17 cellular contexts compared by ENCODE assay signal in the genomic region with DNA sequence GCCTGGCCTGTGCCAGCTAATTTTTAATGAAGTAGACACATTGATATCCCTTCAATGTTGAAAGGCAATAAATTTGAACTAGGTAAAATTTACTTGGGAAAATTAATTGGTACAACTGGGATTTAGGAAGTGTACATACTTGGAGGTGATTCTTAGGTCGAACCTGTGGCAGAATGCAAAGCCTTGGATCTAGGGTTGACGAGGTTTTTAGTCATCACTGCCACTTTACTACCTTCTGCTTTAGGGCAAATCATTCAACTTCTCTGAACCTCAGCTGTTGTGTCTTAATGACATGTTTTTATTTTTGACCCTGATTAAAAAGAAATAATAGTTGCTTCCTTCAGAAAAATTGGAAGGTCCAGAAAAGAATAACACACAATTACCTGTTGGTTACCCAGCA. TPM values are rescaled to one million over a fixed set of nuclear protein-coding genes. Genes with fewer than 3 reads are reported as not detected.
DNase-seq lines count a peak whose midpoint lies in the region; ATAC-seq and TF ChIP-seq lines count a peak whose summit lies in the region.
"Had no signal": no experiment of that assay in that cellular context is flagged by ENCODE, and none has a peak within 500 bp of the region (broad histone marks: within the 10 kb centered on the region; RNA-seq: fewer than 3 reads in every experiment).

No MANE protein-coding gene starts in this region.

- no peak for TF ChIP-seq RAD21 in IMR-90 (IDR thresholded peaks at IDR 0.05; ENCODE audit: low read length)

- no peak overlapping the region for H3K18ac ChIP-seq in IMR-90 (ENCODE audit: low read depth, low read length)

- H3K27me3 Mint-ChIP-seq in CD14-positive monocyte (ENCODE audit: low read depth in 3 of 3) (no peaks in the 10 kb centered on the region), nephron progenitor cell (ENCODE audit: low read depth, poor library complexity) (peaks cover 14% of the 10 kb centered on the region)
- no peaks in the 10 kb centered on the region for H3K27me3 Mint-ChIP-seq in activated T-helper 17 cell treated with anti-CD3 and anti-CD28 coated beads, Interleukin-2, amount 50 U/mL, for 72 hours
- H3K27me3 Mint-ChIP-seq: activated CD8-positive, alpha-beta T cell treated with anti-CD3 and anti-CD28 coated beads for 36 hours had no signal

- H4K8ac ChIP-seq in IMR-90 (ENCODE audit: low read depth in 2 of 2, low read length in 2 of 2): no peak overlapping the region

- H3K56ac ChIP-seq in IMR-90 (ENCODE audit: extremely low read depth, insufficient read depth, low read length): no peak overlapping the region

- peaks cover 2% of the 10 kb centered on the region; the same call in 1 of the 2 replicates for H3K4me1 ChIP-seq in IMR-90 (ENCODE audit: control insufficient read depth, insufficient read depth, low read length)

- no peak overlapping the region for H2BK120ac ChIP-seq in IMR-90 (ENCODE audit: low read depth, low read length)

- no peak overlapping the region for H2BK20ac ChIP-seq in IMR-90 (ENCODE audit: low read depth, low read length)

- H2BK15ac ChIP-seq in IMR-90 (ENCODE audit: low read depth, low read length): no peak overlapping the region

- H2AK5ac ChIP-seq in IMR-90 (ENCODE audit: low read depth, low read length): no peak overlapping the region; the same call in 1 of the 2 replicates

- H3K27ac Mint-ChIP-seq in CD14-positive monocyte (peak overlapping the region in 4 of 7 donors; percentile 11 to 88 (median 71)), nephron progenitor cell (no peak overlapping the region)
- H3K27ac Mint-ChIP-seq in activated T-helper 17 cell treated with anti-CD3 and anti-CD28 coated beads, Interleukin-2, amount 50 U/mL, for 72 hours: no peak overlapping the region
- H3K27ac Mint-ChIP-seq: activated CD8-positive, alpha-beta T cell treated with anti-CD3 and anti-CD28 coated beads for 36 hours had no signal

- H3K9me1 ChIP-seq in IMR-90 (ENCODE audit: insufficient read depth, low read length): peaks cover 5% of the 10 kb centered on the region; the same call in 1 of the 2 replicates

- no peaks in the 10 kb centered on the region for H3K9me3 Mint-ChIP-seq in CD14-positive monocyte
- no peaks in the 10 kb centered on the region for H3K9me3 Mint-ChIP-seq in activated T-helper 17 cell treated with anti-CD3 and anti-CD28 coated beads, Interleukin-2, amount 50 U/mL, for 72 hours
- peaks cover 6% of the 10 kb centered on the region for H3K9me3 Mint-ChIP-seq in nephron progenitor cell
- H3K9me3 Mint-ChIP-seq: activated CD8-positive, alpha-beta T cell treated with anti-CD3 and anti-CD28 coated beads for 36 hours had no signal

- H3K36me3 ChIP-seq in IMR-90 (ENCODE audit: control insufficient read depth, insufficient read depth, low read length): no peaks in the 10 kb centered on the region; the same call in 1 of the 2 replicates
- H3K36me3 ChIP-seq: neutrophil, thyroid gland, WERI-Rb-1 had no signal

- POLR2A ChIA-PET in IMR-90 (lab: Charles Lee; ENCODE audit: unreplicated experiment): no interaction called here

- TF ChIP-seq POLR2A in IMR-90 (IDR thresholded peaks at IDR 0.05; ENCODE audit: low read depth, low read length): no peak

- intact Hi-C loops in CD14-positive monocyte (cut with micrococcal nuclease) (no loop called here), IMR-90 (cut with micrococcal nuclease) (no loop called here)

- no peaks in the 10 kb centered on the region for H3K9me3 ChIP-seq in IMR-90 (ENCODE audit: control insufficient read depth, insufficient read depth, low read length)
- H3K9me3 ChIP-seq: neutrophil, thyroid gland had no signal

- H3K4me3 Mint-ChIP-seq in CD14-positive monocyte (no peak overlapping the region), nephron progenitor cell (peak overlapping the region; percentile 40)
- H3K4me3 Mint-ChIP-seq in activated T-helper 17 cell treated with anti-CD3 and anti-CD28 coated beads, Interleukin-2, amount 50 U/mL, for 72 hours: peak overlapping the region; percentile 92

- no peak overlapping the region for H3K14ac ChIP-seq in IMR-90 (replicated peaks; ENCODE audit: low read depth, low read length)

- no peaks in the 10 kb centered on the region for H3K27me3 ChIP-seq in IMR-90 (ENCODE audit: control insufficient read depth, insufficient read depth, low read length)
- H3K27me3 ChIP-seq: neutrophil, thyroid gland had no signal

- H3K36me3 Mint-ChIP-seq in CD14-positive monocyte: no peaks in the 10 kb centered on the region
- peaks cover 12% of the 10 kb centered on the region for H3K36me3 Mint-ChIP-seq in activated T-helper 17 cell treated with anti-CD3 and anti-CD28 coated beads, Interleukin-2, amount 50 U/mL, for 72 hours (ENCODE audit: low read depth)
- peaks cover 14% of the 10 kb centered on the region for H3K36me3 Mint-ChIP-seq in nephron progenitor cell (ENCODE audit: low read depth)

- no peak overlapping the region for H2BK5ac ChIP-seq in IMR-90 (ENCODE audit: low read depth, low read length, poor library complexity, severe bottlenecking)

- H2AFZ ChIP-seq in IMR-90 (replicated peaks; ENCODE audit: low read length, poor library complexity): no peak overlapping the region

- CTCF ChIA-PET in IMR-90 (lab: Yijun Ruan, JAX): interaction anchor here (1.3 kb wide), 1 partner anchor 9 kb away, joined by 9 read pairs; no protein-coding TSS in a partner anchor

- DNase-seq in CD14-positive monocyte (ENCODE audit: low spot score) (no peak), IMR-90 (no peak), nephron progenitor cell (no peak), H4 (ENCODE audit: low spot score) (no peak)
- no peak for DNase-seq in activated CD4-positive, alpha-beta T cell treated with anti-CD3 and anti-CD28 coated beads for 1 hour
- DNase-seq: activated CD8-positive, alpha-beta T cell treated with anti-CD3 and anti-CD28 coated beads for 36 hours; DMS 273 treated with DMSO at 0.1 percent for 48 hours; NCI-H2081; NCI-H510A; stimulated activated CD4-positive, alpha-beta T cell treated with anti-CD3 and anti-CD28 coated beads, Interleukin-4, amount 100 ng/mL, for 1 hour; thyroid gland; WERI-Rb-1 had no signal

- H3K4me3 ChIP-seq in IMR-90 (ENCODE audit: insufficient read depth, low read depth, low read length): no peak overlapping the region
- H3K4me3 ChIP-seq: thyroid gland had no signal

- dilution Hi-C loops in IMR-90 (cut with HindIII; ENCODE audit: low sequenced_read_pairs, unreplicated experiment): no loop called here

- no peak overlapping the region for H3K4me2 ChIP-seq in IMR-90 (ENCODE audit: low read depth, low read length)

- ATAC-seq in IMR-90 (ENCODE audit: low read depth) (no peak), HG02763 (IDR thresholded peaks at IDR 0.05; ENCODE audit: unreplicated experiment) (no peak), GM21423 (IDR thresholded peaks at IDR 0.05; ENCODE audit: unreplicated experiment) (no peak)
- no peak for ATAC-seq in activated T-helper 17 cell treated with anti-CD3 and anti-CD28 coated beads, Interleukin-2, amount 50 U/mL, for 72 hours (replicated peaks)

- H3K27ac ChIP-seq in IMR-90 (ENCODE audit: insufficient read depth, low read length): no peak overlapping the region
- H3K27ac ChIP-seq: neutrophil, thyroid gland, WERI-Rb-1 had no signal

- H4K5ac ChIP-seq in IMR-90 (ENCODE audit: low read depth, low read length): no peak overlapping the region

- H3K23ac ChIP-seq in IMR-90 (ENCODE audit: low read depth, low read length): 0 out of 2 replicates have a peak overlapping the region, but pooled peaks have one; percentile 45

- no CpG with 5 or more reads among the region's 2 CpGs for WGBS in IMR-90 (ENCODE audit: extremely low coverage in 2 of 2, insufficient read length in 1 of 2), 2 experiments

- H4K20me1 ChIP-seq in IMR-90 (ENCODE audit: insufficient read depth, low read length): peaks cover 20% of the 10 kb centered on the region

- H4K91ac ChIP-seq in IMR-90 (ENCODE audit: insufficient read depth, low read depth, low read length): no peak overlapping the region

- peaks cover 12 to 46% of the 10 kb centered on the region in 2 experiments for H3K79me1 ChIP-seq in IMR-90 (ENCODE audit: low read depth in 1 of 2, low read length in 2 of 2)

- H3K4me1 Mint-ChIP-seq in CD14-positive monocyte (peaks cover 48% of the 10 kb centered on the region), nephron progenitor cell (peaks cover 26% of the 10 kb centered on the region)
- peaks cover 9% of the 10 kb centered on the region for H3K4me1 Mint-ChIP-seq in activated T-helper 17 cell treated with anti-CD3 and anti-CD28 coated beads, Interleukin-2, amount 50 U/mL, for 72 hours

- BruUV-seq in IMR-90 (replicated peaks; lab: Mats Ljungman, UMichigan): no TSS peak

- no peak overlapping the region for H3K4ac ChIP-seq in IMR-90 (ENCODE audit: low read depth, low read length)

- TF ChIP-seq CTCF in CD14-positive monocyte (IDR thresholded peaks at IDR 0.05) (no peak), IMR-90 (conservative IDR thresholded peaks at IDR 0.05; ENCODE audit: low read depth, low read length) (no peak), nephron progenitor cell (IDR thresholded peaks at IDR 0.05) (no peak)

- no peak overlapping the region for H2AK9ac ChIP-seq in IMR-90 (replicated peaks; ENCODE audit: low read depth, low read length, poor library complexity)

- in situ Hi-C loops in IMR-90 (cut with MboI; ENCODE audit: low sequenced_read_pairs): no loop called here

- no peak overlapping the region for H3K9ac ChIP-seq in IMR-90 (ENCODE audit: low read depth, low read length)

TF ChIP-seq in IMR-90, 13 proteins besides CTCF, POLR2A, EP300 and RAD21 (continues in another document):
- TF ChIP-seq SMC3 (IDR thresholded peaks at IDR 0.05; ENCODE audit: low read depth, low read length): no peak
- TF ChIP-seq BHLHE40 (IDR thresholded peaks at IDR 0.05; ENCODE audit: low read depth, low read length): no peak

RNA-seq across cellular contexts. Expression of gene APPL1, which starts 2.5 kb away (rescaled TPM):
- polyA plus RNA-seq in CD14-positive monocyte (10 to 100 TPM; 35.5 to 42.1 TPM), IMR-90 (2012; rRNA removed) (8.3 and 9.6 TPM in 2 replicates)
- 42.2 and 46.2 TPM in 2 replicates for total RNA-seq in IMR-90 (2012; rRNA removed)
- 2.1 and 2.7 TPM in 2 replicates for polyA plus RNA-seq in IMR-90 (2012; cell fraction: cytosol; rRNA removed)
- polyA plus RNA-seq in IMR-90 (2012; cell fraction: nucleus; rRNA removed; ENCODE audit: low replicate concordance): 1.5 and 8.3 TPM in 2 replicates
- total RNA-seq in activated T-helper 17 cell treated with anti-CD3 and anti-CD28 coated beads, Interleukin-2, amount 50 U/mL, for 72 hours: 10 to 100 TPM; 35.5 to 38.0 TPM
- 15.7 and 16.8 TPM in 2 replicates for total RNA-seq in H4 (2014; rRNA removed; shearing (Covaris generic))

RNA-seq across cellular contexts. Expression of gene HESX1, which starts 30.2 kb away (rescaled TPM):
- polyA plus RNA-seq in CD14-positive monocyte (under 1 TPM; 0.22 to 0.46 TPM), IMR-90 (2012; rRNA removed) (0.65 and 0.82 TPM in 2 replicates)
- 0.36 TPM in 1 of 2 replicates, not detected in the other for total RNA-seq in IMR-90 (2012; rRNA removed)
- polyA plus RNA-seq in IMR-90 (2012; cell fraction: cytosol; rRNA removed): 0.08 and 0.51 TPM in 2 replicates
- 0.78 and 2.5 TPM in 2 replicates for polyA plus RNA-seq in IMR-90 (2012; cell fraction: nucleus; rRNA removed; ENCODE audit: low replicate concordance)
- under 1 TPM; 0.65 to 0.71 TPM for total RNA-seq in activated T-helper 17 cell treated with anti-CD3 and anti-CD28 coated beads, Interleukin-2, amount 50 U/mL, for 72 hours
- total RNA-seq in H4 (2014; rRNA removed; shearing (Covaris generic)): 0.37 TPM in 1 of 2 replicates, not detected in the other
- total RNA-seq: mesenteric fat pad had no signal

Comparison
In these comparisons a context has a peak if more than half of its experiments do, and no peak if none do; other contexts are left out.
1. H3K27ac Mint-ChIP-seq: peak in CD14-positive monocyte (4 of 7); none in activated T-helper 17 cell treated with anti-CD3 and anti-CD28 coated beads, Interleukin-2, amount 50 U/mL, for 72 hours (single experiment) and nephron progenitor cell (single experiment).
2. H3K4me3 Mint-ChIP-seq: peak in activated T-helper 17 cell treated with anti-CD3 and anti-CD28 coated beads, Interleukin-2, amount 50 U/mL, for 72 hours (single experiment) and nephron progenitor cell (single experiment); none in CD14-positive monocyte (0 of 2).